ENCODE assay signal across 19 cellular contexts in genomic region chr12:76876696-76877229, GRCh38. TPM values are rescaled to one million over a fixed set of nuclear protein-coding genes. Genes with fewer than 3 reads are reported as not detected.
DNase-seq lines count a peak whose midpoint lies in the region; ATAC-seq and TF ChIP-seq lines count a peak whose summit lies in the region.
"Had no signal": no experiment of that assay in that cellular context is flagged by ENCODE, and none has a peak within 500 bp of the region (broad histone marks: within the 10 kb centered on the region; RNA-seq: fewer than 3 reads in every experiment).

No MANE protein-coding gene starts in this region.

- peak overlapping the region; percentile 98 for H3K4me3 Mint-ChIP-seq in neural crest cell
- H3K4me3 Mint-ChIP-seq: activated CD4-positive, alpha-beta memory T cell treated with anti-CD3 and anti-CD28 coated beads, Interleukin-2, amount 10 ng/mL, durations not matched to agents 7 days and 5 days had no signal

- no peaks in the 10 kb centered on the region for H3K9me3 ChIP-seq in HUES6 (ENCODE audit: control insufficient read depth, insufficient read depth, low read depth, low read length)
- H3K9me3 ChIP-seq: heart left ventricle, ovary had no signal

- TF ChIP-seq CTCF in AG10803 (conservative IDR thresholded peaks at IDR 0.05; ENCODE audit: low read length) (no peak; the same call in 1 of the 2 replicates), epithelial cell of esophagus (IDR thresholded peaks at IDR 0.05; ENCODE audit: insufficient read depth, low read depth, low read length, missing control alignments) (no peak), neural crest cell (conservative IDR thresholded peaks at IDR 0.05) (no peak)

- no peak for ATAC-seq in GM21825 (IDR thresholded peaks at IDR 0.05; ENCODE audit: unreplicated experiment)
- no peak for ATAC-seq in HG03378 (IDR thresholded peaks at IDR 0.05; ENCODE audit: unreplicated experiment)
- ATAC-seq: activated naive CD8-positive, alpha-beta T cell treated with anti-CD3 and anti-CD28 coated beads, Interleukin-2, amount 50 U/mL, for 24 hours; heart left ventricle; stimulated activated effector memory CD8-positive, alpha-beta T cell treated with anti-CD3 and anti-CD28 coated beads, Interleukin-12 subunit alpha, Interleukin-12 subunit beta, amount 100 ng/mL, for 72 hours had no signal

- H3K36me3 ChIP-seq in HUES6 (ENCODE audit: control insufficient read depth, insufficient read depth, low read length) = no peaks in the 10 kb centered on the region
- H3K36me3 ChIP-seq: heart left ventricle, ovary had no signal

- H3K9me3 Mint-ChIP-seq in neural crest cell = no peaks in the 10 kb centered on the region
- H3K9me3 Mint-ChIP-seq: activated CD4-positive, alpha-beta memory T cell treated with anti-CD3 and anti-CD28 coated beads, Interleukin-2, amount 10 ng/mL, durations not matched to agents 7 days and 5 days; activated naive CD8-positive, alpha-beta T cell treated with anti-CD3 and anti-CD28 coated beads, Interleukin-2, amount 50 U/mL, for 24 hours; stimulated activated effector memory CD8-positive, alpha-beta T cell treated with anti-CD3 and anti-CD28 coated beads, Interleukin-12 subunit alpha, Interleukin-12 subunit beta, amount 100 ng/mL, for 72 hours had no signal

- no peak overlapping the region for H3K27ac Mint-ChIP-seq in neural crest cell (ENCODE audit: unreplicated experiment)
- H3K27ac Mint-ChIP-seq: activated CD4-positive, alpha-beta memory T cell treated with anti-CD3 and anti-CD28 coated beads, Interleukin-2, amount 10 ng/mL, durations not matched to agents 7 days and 5 days; activated naive CD8-positive, alpha-beta T cell treated with anti-CD3 and anti-CD28 coated beads, Interleukin-2, amount 50 U/mL, for 24 hours; stimulated activated effector memory CD8-positive, alpha-beta T cell treated with anti-CD3 and anti-CD28 coated beads, Interleukin-12 subunit alpha, Interleukin-12 subunit beta, amount 100 ng/mL, for 72 hours had no signal

- H3K4me1 ChIP-seq in HUES6 (ENCODE audit: control insufficient read depth, insufficient read depth, low read length) = peaks cover 40% of the 10 kb centered on the region

- peaks cover 28% of the 10 kb centered on the region for H3K4me1 Mint-ChIP-seq in neural crest cell

- no peaks in the 10 kb centered on the region for H3K27me3 ChIP-seq in HUES6 (ENCODE audit: control insufficient read depth, insufficient read depth, low read length)
- H3K27me3 ChIP-seq: ovary had no signal

- no peak overlapping the region for H3K27ac ChIP-seq in HUES6 (ENCODE audit: low read depth, low read length)
- H3K27ac ChIP-seq: heart left ventricle, HL-60, ovary had no signal

- DNase-seq in AG10803 (ENCODE audit: low read depth) (no peak), epithelial cell of esophagus (ENCODE audit: low read depth) (peak; percentile 92), neural crest cell (ENCODE audit: low read depth, low spot score) (no peak), ACHN (no peak), SW 1271 (lab: John Stamatoyannopoulos, UW) (no peak)
- DNase-seq: activated CD4-positive, alpha-beta memory T cell treated with anti-CD3 and anti-CD28 coated beads, Interleukin-2, amount 10 ng/mL, durations not matched to agents 7 days and 5 days; activated naive CD8-positive, alpha-beta T cell treated with anti-CD3 and anti-CD28 coated beads, Interleukin-2, amount 50 U/mL, for 24 hours; erythroblast; heart left ventricle; midbrain; NCI-H1436; NCI-H446; ovary; small intestine had no signal

- no peak overlapping the region for H3K9ac ChIP-seq in HUES6 (ENCODE audit: low read length)

- no peaks in the 10 kb centered on the region for H3K36me3 Mint-ChIP-seq in neural crest cell (ENCODE audit: low read depth)

- in situ Hi-C loops in ACHN (cut with HindIII; ENCODE audit: low pct_ligation_motif_present, low pct_unique_long_range_greater_than_20kb, low sequenced_read_pairs) = no loop called here

- H3K4me3 ChIP-seq in AG10803 (ENCODE audit: low read length) (peak overlapping the region; percentile 89), HUES6 (ENCODE audit: low read depth, low read length) (peak overlapping the region; percentile 77; the same call in 1 of the 2 replicates), epithelial cell of esophagus (ENCODE audit: low read length) (peak overlapping the region; percentile 88)

- H3K27me3 Mint-ChIP-seq in neural crest cell (ENCODE audit: low read depth) = peaks cover 23% of the 10 kb centered on the region

RNA-seq across cellular contexts. Expression of gene CSRP2, which starts 2.1 kb away (rescaled TPM):
- total RNA-seq in neural crest cell = 76.4 and 80.8 TPM in 2 replicates
